In the genomic region with DNA sequence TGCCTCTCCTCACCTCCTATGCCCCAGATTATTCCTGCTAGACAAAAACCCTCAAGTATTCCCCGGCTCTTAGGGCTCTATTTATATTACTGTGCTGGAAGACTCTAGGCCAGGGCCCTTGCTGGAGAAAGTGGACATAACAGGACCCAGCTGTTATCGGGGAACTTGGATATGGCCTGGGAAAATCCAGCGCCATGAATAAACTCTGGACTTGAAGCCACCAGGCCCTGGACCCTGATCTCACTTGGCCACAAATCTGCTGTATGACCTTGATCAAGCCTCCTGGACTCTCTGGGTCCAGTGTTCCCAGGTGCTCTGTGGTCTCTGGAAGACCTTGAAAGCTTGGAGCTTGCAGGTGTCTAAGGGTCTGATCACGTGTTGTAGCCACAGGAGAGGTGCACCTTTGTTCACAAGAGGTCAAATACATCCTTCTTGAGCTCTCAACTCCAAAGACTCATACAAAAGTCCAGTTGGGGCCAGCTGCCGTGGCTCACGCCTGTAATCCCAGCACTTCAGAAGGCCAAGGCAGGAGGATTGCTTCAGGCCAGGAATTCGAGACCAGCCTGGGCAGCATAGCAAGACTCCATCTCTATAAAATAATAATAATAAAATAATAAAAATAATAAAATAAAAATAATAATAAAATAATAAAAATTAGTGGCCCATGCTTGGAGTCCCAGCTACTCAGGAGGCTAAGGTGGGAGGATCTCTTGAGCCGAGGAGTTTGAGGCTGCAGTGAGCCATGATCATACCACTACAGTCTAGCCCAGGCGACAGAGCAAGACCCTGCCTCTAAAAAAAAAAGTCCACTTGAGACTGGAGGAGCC, we compare ENCODE assay signal across 15 cellular contexts. TPM values are rescaled to one million over a fixed set of nuclear protein-coding genes. Genes with fewer than 3 reads are reported as not detected.
DNase-seq lines count a peak whose midpoint lies in the region; ATAC-seq and TF ChIP-seq lines count a peak whose summit lies in the region.
"Had no signal": no experiment of that assay in that cellular context is flagged by ENCODE, and none has a peak within 500 bp of the region (broad histone marks: within the 10 kb centered on the region; RNA-seq: fewer than 3 reads in every experiment).

No MANE protein-coding gene starts in this region.

- H3K9me3 Mint-ChIP-seq in activated naive CD8-positive, alpha-beta T cell treated with anti-CD3 and anti-CD28 coated beads for 36 hours = no peaks in the 10 kb centered on the region
- H3K9me3 Mint-ChIP-seq: activated T-cell treated with anti-CD3 and anti-CD28 coated beads, Interleukin-2, amount 50 U/mL, for 72 hours had no signal

- H3K9me3 ChIP-seq in heart left ventricle (no peaks in the 10 kb centered on the region), mucosa of descending colon (no peaks in the 10 kb centered on the region), smooth muscle cell (replicated peaks; ENCODE audit: low read depth) (no peaks in the 10 kb centered on the region)
- H3K9me3 ChIP-seq: Caco-2, neutrophil, SJSA1 had no signal

- intact Hi-C loops in heart left ventricle (cut with DNase I) = no loop called here
- intact Hi-C loops in mucosa of descending colon (cut with DNase I, micrococcal nuclease) = no loop called here

- H3K36me3 Mint-ChIP-seq in activated naive CD8-positive, alpha-beta T cell treated with anti-CD3 and anti-CD28 coated beads for 36 hours = no peaks in the 10 kb centered on the region

- H3K4me1 Mint-ChIP-seq in activated naive CD8-positive, alpha-beta T cell treated with anti-CD3 and anti-CD28 coated beads for 36 hours = no peaks in the 10 kb centered on the region

- H3K9ac ChIP-seq in smooth muscle cell (ENCODE audit: low read depth) = no peak overlapping the region

- no peak overlapping the region for H3K4me3 Mint-ChIP-seq in activated naive CD8-positive, alpha-beta T cell treated with anti-CD3 and anti-CD28 coated beads for 36 hours
- H3K4me3 Mint-ChIP-seq: activated T-cell treated with anti-CD3 and anti-CD28 coated beads, Interleukin-2, amount 50 U/mL, for 72 hours had no signal

- ATAC-seq in heart left ventricle = peak in 3 of 4 donors; percentile 22 to 37 (median 37)
- peak; percentile 18 for ATAC-seq in mucosa of descending colon
- no peak for ATAC-seq in HG02973 (IDR thresholded peaks at IDR 0.05; ENCODE audit: unreplicated experiment)
- ATAC-seq: activated T-cell treated with anti-CD3 and anti-CD28 coated beads, Interleukin-2, amount 50 U/mL, for 72 hours; left colon had no signal

- 58 to 66% (median 60%) methylated on average over 8 to 9 of the region's 9 CpGs for WGBS in heart left ventricle, 4 donors
- 81% methylated on average over 9 of the region's 9 CpGs for WGBS in smooth muscle cell (ENCODE audit: low lambda C conversion rate)

- DNase-seq in heart left ventricle (peak in 4 of 5 donors; percentile 33 to 73 (median 45)), mucosa of descending colon (peak in 1 of 3 donors; percentile 25), smooth muscle cell (lab: John Stamatoyannopoulos, UW; ENCODE audit: unreplicated experiment) (no peak), substantia nigra (lab: John Stamatoyannopoulos, UW) (no peak), NCI-H526 (lab: John Stamatoyannopoulos, UW) (no peak)
- DNase-seq in activated naive CD8-positive, alpha-beta T cell treated with anti-CD3 and anti-CD28 coated beads for 36 hours = no peak
- DNase-seq: activated CD4-positive, alpha-beta T cell treated with anti-CD3 and anti-CD28 coated beads, Interleukin-2, amount 50 U/mL, for 48 hours; activated T-cell treated with anti-CD3 and anti-CD28 coated beads, Interleukin-2, amount 50 U/mL, for 72 hours; Caco-2; left colon; NCI-H345 had no signal

- H3K4me3 ChIP-seq in WI38 (ENCODE audit: low read depth, low read length) = peak overlapping the region; percentile 30; the same call in 1 of the 2 replicates
- H3K4me3 ChIP-seq in heart left ventricle = peak overlapping the region in 1 of 12 donors; percentile 20
- H3K4me3 ChIP-seq in mucosa of descending colon = no peak overlapping the region
- H3K4me3 ChIP-seq in smooth muscle cell = no peak overlapping the region
- H3K4me3 ChIP-seq: SJSA1 had no signal

- no peak for TF ChIP-seq POLR2A in heart left ventricle (IDR thresholded peaks at IDR 0.05)

- H3K27me3 Mint-ChIP-seq in activated naive CD8-positive, alpha-beta T cell treated with anti-CD3 and anti-CD28 coated beads for 36 hours = peaks cover 4% of the 10 kb centered on the region

- no peaks in the 10 kb centered on the region for H3K79me2 ChIP-seq in smooth muscle cell (ENCODE audit: low read depth)

- no peak overlapping the region for H3K27ac Mint-ChIP-seq in activated naive CD8-positive, alpha-beta T cell treated with anti-CD3 and anti-CD28 coated beads for 36 hours
- H3K27ac Mint-ChIP-seq: activated T-cell treated with anti-CD3 and anti-CD28 coated beads, Interleukin-2, amount 50 U/mL, for 72 hours had no signal

- H3K4me1 ChIP-seq in heart left ventricle (peaks cover 3 to 69% (median 46%) of the 10 kb centered on the region in 12 donors), mucosa of descending colon (ENCODE audit: low read depth) (no peaks in the 10 kb centered on the region), smooth muscle cell (ENCODE audit: low read depth) (peaks cover 14% of the 10 kb centered on the region)

- no peak overlapping the region for H2AFZ ChIP-seq in smooth muscle cell (ENCODE audit: low read depth)

- peaks cover 30% of the 10 kb centered on the region for H4K20me1 ChIP-seq in smooth muscle cell (ENCODE audit: low read depth)

- H3K27me3 ChIP-seq in heart left ventricle = no peaks in the 10 kb centered on the region
- H3K27me3 ChIP-seq in smooth muscle cell (ENCODE audit: low read depth) = no peaks in the 10 kb centered on the region
- H3K27me3 ChIP-seq: SJSA1 had no signal

- H3K36me3 ChIP-seq in heart left ventricle = no peaks in the 10 kb centered on the region
- H3K36me3 ChIP-seq in mucosa of descending colon (ENCODE audit: low read depth) = no peaks in the 10 kb centered on the region
- H3K36me3 ChIP-seq in smooth muscle cell (ENCODE audit: low read depth) = no peaks in the 10 kb centered on the region
- H3K36me3 ChIP-seq: neutrophil, SJSA1 had no signal

- TF ChIP-seq CTCF in WI38 (IDR thresholded peaks at IDR 0.05; ENCODE audit: low read depth, low read length) (no peak), heart left ventricle (IDR thresholded peaks at IDR 0.05) (no peak), mucosa of descending colon (IDR thresholded peaks at IDR 0.05) (no peak), smooth muscle cell (IDR thresholded peaks at IDR 0.05; ENCODE audit: borderline replicate concordance, insufficient read depth, poor library complexity, severe bottlenecking) (no peak)

- H3K27ac ChIP-seq in heart left ventricle (peak overlapping the region in 11 of 12 donors; percentile 40 to 83 (median 71)), smooth muscle cell (ENCODE audit: low read depth) (no peak overlapping the region), substantia nigra (ENCODE audit: low read depth, low read length, poor library complexity, severe bottlenecking) (no peak overlapping the region)
- H3K27ac ChIP-seq: neutrophil, SJSA1 had no signal

- peak overlapping the region; percentile 34 for H3K4me2 ChIP-seq in smooth muscle cell

- peaks cover 4% of the 10 kb centered on the region for H3F3A ChIP-seq in smooth muscle cell (ENCODE audit: low read depth)

RNA-seq across cellular contexts. Expression of gene COL27A1, which starts 26.5 kb away (rescaled TPM):
- total RNA-seq in heart left ventricle = 10 to 100 TPM in 1 of 9 donors, 1 to 10 TPM in 8; 2.3 to 10.8 (median 5.2) TPM
- polyA plus RNA-seq in heart left ventricle = 10 to 100 TPM in 1 of 2 donors, 1 to 10 TPM in 1; 2.7 to 14.2 TPM
- 10 to 100 TPM in 1 of 3 donors, 1 to 10 TPM in 2; 3.1 to 13.6 (median 4.0) TPM for total RNA-seq in mucosa of descending colon
- 18.1 and 20.7 TPM in 2 replicates for total RNA-seq in smooth muscle cell
- 19.9 and 33.5 TPM in 2 replicates for polyA plus RNA-seq in smooth muscle cell
- 10 to 100 TPM; 11.4 to 12.2 TPM for total RNA-seq in activated naive CD8-positive, alpha-beta T cell treated with anti-CD3 and anti-CD28 coated beads for 36 hours

Comparison
In these comparisons a context has a peak if more than half of its experiments do, and no peak if none do; other contexts are left out.
1. DNase-seq: peak in heart left ventricle (4 of 5); none in smooth muscle cell (single experiment), substantia nigra (0 of 49), NCI-H526 (0 of 2) and activated naive CD8-positive, alpha-beta T cell treated with anti-CD3 and anti-CD28 coated beads for 36 hours (single experiment).
2. H3K27ac ChIP-seq: peak in heart left ventricle (11 of 12); none in smooth muscle cell (single experiment) and substantia nigra (single experiment).